Comparison of ENCODE assay signal across 3 cellular contexts in the genomic region with DNA sequence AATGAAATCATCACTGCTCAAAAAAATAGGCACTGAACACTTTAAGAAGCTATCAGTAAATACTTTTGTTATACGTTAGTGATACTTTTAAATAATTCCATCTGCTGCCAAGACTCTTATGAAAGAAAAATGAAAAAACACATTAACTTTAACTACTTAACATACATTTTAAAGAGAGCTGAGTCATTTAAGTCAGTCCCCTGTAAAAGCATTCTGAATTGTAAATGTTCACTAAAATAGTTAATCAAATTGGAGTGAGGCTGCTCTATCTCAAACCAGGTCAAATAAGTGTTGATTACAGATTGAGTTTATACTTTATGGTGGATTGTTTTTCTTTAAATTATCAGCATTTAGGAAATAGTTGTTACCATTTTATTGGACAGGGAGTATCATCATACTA.
"Had no signal": no experiment of that assay in that cellular context is flagged by ENCODE, and none has a peak within 500 bp of the region (broad histone marks: within the 10 kb centered on the region; RNA-seq: fewer than 3 reads in every experiment).

No MANE protein-coding gene starts in this region.

- ATAC-seq: GM12878 had no signal

- DNase-seq: GDM1, GF-D8 had no signal

- H3K4me3 ChIP-seq: GM12878 had no signal
